In genomic region chr1:9270290-9270900, GRCh38 we compare ENCODE assay signal across 13 cellular contexts. TPM values are rescaled to one million over a fixed set of nuclear protein-coding genes. Genes with fewer than 3 reads are reported as not detected.
DNase-seq lines count a peak whose midpoint lies in the region; ATAC-seq, FAIRE-seq and TF ChIP-seq lines count a peak whose summit lies in the region.
"Had no signal": no experiment of that assay in that cellular context is flagged by ENCODE, and none has a peak within 500 bp of the region (broad histone marks: within the 10 kb centered on the region; RNA-seq: fewer than 3 reads in every experiment).

No MANE protein-coding gene starts in this region.

- no peak for FAIRE-seq in urothelium cell line (lab: Jason Lieb, UNC)

- no peaks in the 10 kb centered on the region for H3K9me3 ChIP-seq in heart right ventricle
- H3K9me3 ChIP-seq: colonic mucosa had no signal

- DNase-seq in activated CD8-positive, alpha-beta T cell treated with anti-CD3 and anti-CD28 coated beads, Interleukin-2, amount 10 ng/mL, durations not matched to agents 7 days and 5 days = no peak
- DNase-seq in activated CD8-positive, alpha-beta T cell treated with anti-CD3 and anti-CD28 coated beads for 36 hours = no peak
- DNase-seq in NCI-H510A treated with DMSO at 0.1 percent for 48 hours (lab: John Stamatoyannopoulos, UW) (peak; percentile 99), heart right ventricle (peak in 1 of 2 donors; percentile 47), urothelium cell line (ENCODE audit: low spot score) (peak; percentile 30), GM13977 (ENCODE audit: low spot score) (no peak), T-helper 1 cell (no peak)
- DNase-seq: activated CD4-positive, alpha-beta T cell treated with anti-CD3 and anti-CD28 coated beads, Interleukin-2, amount 50 U/mL, for 4 hours; colonic mucosa; foreskin melanocyte had no signal

- H3K4me3 Mint-ChIP-seq in activated CD8-positive, alpha-beta T cell treated with anti-CD3 and anti-CD28 coated beads, Interleukin-2, amount 10 ng/mL, durations not matched to agents 7 days and 5 days = no peak overlapping the region
- no peak overlapping the region for H3K4me3 Mint-ChIP-seq in activated CD8-positive, alpha-beta T cell treated with anti-CD3 and anti-CD28 coated beads for 36 hours

- 41 to 60% methylated on average over 15 of the region's 15 CpGs for WGBS in heart right ventricle, 2 donors

- peak overlapping the region; percentile 61 for H3K27ac Mint-ChIP-seq in activated CD8-positive, alpha-beta T cell treated with anti-CD3 and anti-CD28 coated beads, Interleukin-2, amount 10 ng/mL, durations not matched to agents 7 days and 5 days
- no peak overlapping the region for H3K27ac Mint-ChIP-seq in activated CD8-positive, alpha-beta T cell treated with anti-CD3 and anti-CD28 coated beads for 36 hours

- CTCF ChIA-PET in activated CD8-positive, alpha-beta T cell treated with anti-CD3 and anti-CD28 coated beads, Interleukin-2, amount 10 ng/mL, durations not matched to agents 7 days and 5 days (lab: Charles Lee) = interaction anchor here (2.0 to 4.1 kb wide), 4 partner anchors 19 to 225 kb away, joined by 15 to 68 read pairs (median 28); no protein-coding TSS in a partner anchor
- CTCF ChIA-PET in activated CD8-positive, alpha-beta T cell treated with anti-CD3 and anti-CD28 coated beads for 36 hours (lab: Charles Lee) = interaction anchor here (0.8 to 3.9 kb wide), 5 partner anchors 12 to 220 kb away, joined by 3 to 36 read pairs (median 4); no protein-coding TSS in a partner anchor

- H3K27ac ChIP-seq in heart right ventricle = no peak overlapping the region
- H3K27ac ChIP-seq: colonic mucosa, HL-60 had no signal

- H3K36me3 Mint-ChIP-seq in activated CD8-positive, alpha-beta T cell treated with anti-CD3 and anti-CD28 coated beads, Interleukin-2, amount 10 ng/mL, durations not matched to agents 7 days and 5 days (ENCODE audit: low read depth) = no peaks in the 10 kb centered on the region
- no peaks in the 10 kb centered on the region for H3K36me3 Mint-ChIP-seq in activated CD8-positive, alpha-beta T cell treated with anti-CD3 and anti-CD28 coated beads for 36 hours (ENCODE audit: low read depth)
- H3K36me3 Mint-ChIP-seq: activated naive CD4-positive, alpha-beta T cell treated with anti-CD3 and anti-CD28 coated beads, Interleukin-2, amount 50 U/mL, for 72 hours had no signal

- H3K4me1 ChIP-seq in heart right ventricle = peaks cover 0 to 29% (median 18%) of the 10 kb centered on the region in 9 donors
- H3K4me1 ChIP-seq: colonic mucosa had no signal

- H3K36me3 ChIP-seq in heart right ventricle = peaks cover 0 to 33% (median 3%) of the 10 kb centered on the region in 9 donors
- H3K36me3 ChIP-seq: colonic mucosa had no signal

- H3K4me3 ChIP-seq in heart right ventricle = no peak overlapping the region
- H3K4me3 ChIP-seq: colonic mucosa had no signal

- H3K4me1 Mint-ChIP-seq in activated CD8-positive, alpha-beta T cell treated with anti-CD3 and anti-CD28 coated beads, Interleukin-2, amount 10 ng/mL, durations not matched to agents 7 days and 5 days (ENCODE audit: low read depth) = peaks cover 23% of the 10 kb centered on the region
- peaks cover 5% of the 10 kb centered on the region for H3K4me1 Mint-ChIP-seq in activated CD8-positive, alpha-beta T cell treated with anti-CD3 and anti-CD28 coated beads for 36 hours (ENCODE audit: low read depth)

- no peak for ATAC-seq in activated CD8-positive, alpha-beta T cell treated with anti-CD3 and anti-CD28 coated beads, Interleukin-2, amount 10 ng/mL, durations not matched to agents 7 days and 5 days
- no peak for ATAC-seq in activated CD8-positive, alpha-beta T cell treated with anti-CD3 and anti-CD28 coated beads for 36 hours
- peak in 7 of 8 donors; percentile 26 to 72 (median 54) for ATAC-seq in heart right ventricle
- no peak for ATAC-seq in GM19395 (IDR thresholded peaks at IDR 0.05; ENCODE audit: unreplicated experiment)
- ATAC-seq: activated naive CD4-positive, alpha-beta T cell treated with anti-CD3 and anti-CD28 coated beads, Interleukin-2, amount 50 U/mL, for 72 hours had no signal

- in situ Hi-C loops in GM13977 (cut with MboI; ENCODE audit: low pct_unique_long_range_greater_than_20kb, low sequenced_read_pairs, unreplicated experiment) = no loop called here

- intact Hi-C loops in activated CD8-positive, alpha-beta T cell treated with anti-CD3 and anti-CD28 coated beads for 36 hours (cut with micrococcal nuclease) = no loop called here
- intact Hi-C loops in heart right ventricle (cut with DNase I) = no loop called here

- H3K9me3 Mint-ChIP-seq in activated CD8-positive, alpha-beta T cell treated with anti-CD3 and anti-CD28 coated beads, Interleukin-2, amount 10 ng/mL, durations not matched to agents 7 days and 5 days (ENCODE audit: insufficient read depth) = no peaks in the 10 kb centered on the region
- H3K9me3 Mint-ChIP-seq in activated CD8-positive, alpha-beta T cell treated with anti-CD3 and anti-CD28 coated beads for 36 hours = no peaks in the 10 kb centered on the region
- H3K9me3 Mint-ChIP-seq: activated naive CD4-positive, alpha-beta T cell treated with anti-CD3 and anti-CD28 coated beads, Interleukin-2, amount 50 U/mL, for 72 hours had no signal

- no peaks in the 10 kb centered on the region for H3K27me3 ChIP-seq in heart right ventricle
- H3K27me3 ChIP-seq: colonic mucosa had no signal

- H3K27me3 Mint-ChIP-seq in activated CD8-positive, alpha-beta T cell treated with anti-CD3 and anti-CD28 coated beads, Interleukin-2, amount 10 ng/mL, durations not matched to agents 7 days and 5 days (ENCODE audit: low read depth) = no peaks in the 10 kb centered on the region
- H3K27me3 Mint-ChIP-seq in activated CD8-positive, alpha-beta T cell treated with anti-CD3 and anti-CD28 coated beads for 36 hours = no peaks in the 10 kb centered on the region

- POLR2A ChIA-PET in activated CD8-positive, alpha-beta T cell treated with anti-CD3 and anti-CD28 coated beads, Interleukin-2, amount 10 ng/mL, durations not matched to agents 7 days and 5 days (lab: Charles Lee) = no interaction called here
- POLR2A ChIA-PET in activated CD8-positive, alpha-beta T cell treated with anti-CD3 and anti-CD28 coated beads for 36 hours (lab: Charles Lee) = interaction anchor here (1.9 kb wide), 1 partner anchor 8 kb away, joined by 8 read pairs; no protein-coding TSS in a partner anchor

- TF ChIP-seq CTCF in activated CD8-positive, alpha-beta T cell treated with anti-CD3 and anti-CD28 coated beads for 36 hours (IDR thresholded peaks at IDR 0.05) = no peak
- no peak for TF ChIP-seq CTCF in heart right ventricle (IDR thresholded peaks at IDR 0.05)
- TF ChIP-seq CTCF in GM13977 (IDR thresholded peaks at IDR 0.05; ENCODE audit: extremely low read depth, insufficient read depth, missing control alignments) = no peak

RNA-seq across cellular contexts. Expression of gene SPSB1, which starts 22.3 kb away (rescaled TPM):
- total RNA-seq in activated CD8-positive, alpha-beta T cell treated with anti-CD3 and anti-CD28 coated beads, Interleukin-2, amount 10 ng/mL, durations not matched to agents 7 days and 5 days = 1 to 10 TPM; 1.1 TPM
- 1 to 10 TPM; 1.1 to 1.5 TPM for total RNA-seq in activated CD8-positive, alpha-beta T cell treated with anti-CD3 and anti-CD28 coated beads for 36 hours
- total RNA-seq in heart right ventricle = 10 to 100 TPM in 3 of 10 donors, 1 to 10 TPM in 7; 5.5 to 16.5 (median 9.4) TPM
- polyA plus RNA-seq in heart right ventricle = 1 to 10 TPM; 6.7 to 7.5 TPM

RNA-seq across cellular contexts. Expression of gene H6PD, which starts 35.8 kb away (rescaled TPM):
- 10 to 100 TPM in 1 of 2 experiments, 1 to 10 TPM in 1; 9.7 to 10.2 TPM for total RNA-seq in activated CD8-positive, alpha-beta T cell treated with anti-CD3 and anti-CD28 coated beads, Interleukin-2, amount 10 ng/mL, durations not matched to agents 7 days and 5 days
- total RNA-seq in activated CD8-positive, alpha-beta T cell treated with anti-CD3 and anti-CD28 coated beads for 36 hours = 1 to 10 TPM; 7.5 to 7.8 TPM
- 10 to 100 TPM; 22.3 to 45.0 (median 29.3) TPM for total RNA-seq in heart right ventricle
- 10 to 100 TPM in 1 of 2 donors, 1 to 10 TPM in 1; 5.7 to 17.1 TPM for polyA plus RNA-seq in heart right ventricle

Comparison
In these comparisons a context has a peak if more than half of its experiments do, and no peak if none do; other contexts are left out.
1. ATAC-seq: peak in heart right ventricle (7 of 8); none in activated CD8-positive, alpha-beta T cell treated with anti-CD3 and anti-CD28 coated beads, Interleukin-2, amount 10 ng/mL, durations not matched to agents 7 days and 5 days (single experiment), activated CD8-positive, alpha-beta T cell treated with anti-CD3 and anti-CD28 coated beads for 36 hours (single experiment) and GM19395 (single experiment).
2. DNase-seq: peak in NCI-H510A treated with DMSO at 0.1 percent for 48 hours (single experiment) and urothelium cell line (single experiment); none in activated CD8-positive, alpha-beta T cell treated with anti-CD3 and anti-CD28 coated beads, Interleukin-2, amount 10 ng/mL, durations not matched to agents 7 days and 5 days (single experiment), activated CD8-positive, alpha-beta T cell treated with anti-CD3 and anti-CD28 coated beads for 36 hours (single experiment), GM13977 (single experiment) and T-helper 1 cell (0 of 5).